16 cellular contexts compared by ENCODE assay signal in genomic region chr13:83024955-83025594, GRCh38.
DNase-seq lines count a peak whose midpoint lies in the region; ATAC-seq and TF ChIP-seq lines count a peak whose summit lies in the region.
"Had no signal": no experiment of that assay in that cellular context is flagged by ENCODE, and none has a peak within 500 bp of the region (broad histone marks: within the 10 kb centered on the region; RNA-seq: fewer than 3 reads in every experiment).

No MANE protein-coding gene starts in this region.

- H2BK15ac ChIP-seq in mesenchymal stem cell (ENCODE audit: low read depth, poor library complexity, severe bottlenecking): no peak overlapping the region

- H3K36me3 ChIP-seq in PC-3 (ENCODE audit: low read depth, low read length): no peaks in the 10 kb centered on the region
- no peaks in the 10 kb centered on the region for H3K36me3 ChIP-seq in mesenchymal stem cell (ENCODE audit: control insufficient read depth in 1 of 2, insufficient read depth in 2 of 2, low read depth in 1 of 2, low read length in 2 of 2)

- no peaks in the 10 kb centered on the region for H4K20me1 ChIP-seq in PC-3 (ENCODE audit: low read length)

- H3K9me2 ChIP-seq in PC-3 (replicated peaks; ENCODE audit: low read length): no peaks in the 10 kb centered on the region

- H2AK5ac ChIP-seq in mesenchymal stem cell (ENCODE audit: low read length, severe bottlenecking): no peak overlapping the region

- POLR2A ChIA-PET in PC-3 (lab: Charles Lee; ENCODE audit: unreplicated experiment): no interaction called here

- ATAC-seq in PC-3 (peak; percentile 46; the same call in 1 of the 2 replicates), esophagus mucosa (no peak), GM19455 (IDR thresholded peaks at IDR 0.05; ENCODE audit: unreplicated experiment) (no peak)

- 100% methylated on average over 1 of the region's 1 CpG for WGBS in mesenchymal stem cell

- no peak overlapping the region for H3K14ac ChIP-seq in mesenchymal stem cell (ENCODE audit: low read length in 2 of 2)

- H3K79me2 ChIP-seq in PC-3 (ENCODE audit: low read length): no peaks in the 10 kb centered on the region

- H3K9ac ChIP-seq in PC-3 (ENCODE audit: low read length) (no peak overlapping the region), mesenchymal stem cell (ENCODE audit: low read length) (no peak overlapping the region)

- no peaks in the 10 kb centered on the region for H3K27me3 ChIP-seq in PC-3 (ENCODE audit: low read length)
- H3K27me3 ChIP-seq in mesenchymal stem cell (ENCODE audit: control insufficient read depth in 1 of 2, insufficient read depth in 1 of 2, low read length in 2 of 2): no peaks in the 10 kb centered on the region

- no peaks in the 10 kb centered on the region for H3K9me3 ChIP-seq in PC-3 (ENCODE audit: low read length)
- H3K9me3 ChIP-seq in mesenchymal stem cell (ENCODE audit: control insufficient read depth, low read length): peaks cover 4% of the 10 kb centered on the region

- no peak overlapping the region for H3K4ac ChIP-seq in mesenchymal stem cell (ENCODE audit: low read depth in 1 of 2, low read length in 2 of 2)

- H3K4me2 ChIP-seq in PC-3 (ENCODE audit: low read length) (no peak overlapping the region), mesenchymal stem cell (ENCODE audit: low read length, poor library complexity, severe bottlenecking) (no peak overlapping the region)

- H2BK5ac ChIP-seq in mesenchymal stem cell (ENCODE audit: low read depth, low read length, poor library complexity, severe bottlenecking): no peak overlapping the region

- H3K4me1 ChIP-seq in PC-3 (ENCODE audit: insufficient read depth, low read length) (no peaks in the 10 kb centered on the region), mesenchymal stem cell (ENCODE audit: control insufficient read depth, insufficient read depth, low read depth, low read length) (no peaks in the 10 kb centered on the region)

- no TSS peak for BruUV-seq in PC-3 (replicated peaks; lab: Mats Ljungman, UMichigan)

- H3K79me1 ChIP-seq in mesenchymal stem cell (replicated peaks; ENCODE audit: low read length, poor library complexity, severe bottlenecking): no peaks in the 10 kb centered on the region

- no peak overlapping the region for H3K4me3 ChIP-seq in PC-3 (ENCODE audit: low read length)
- H3K4me3 ChIP-seq in fibroblast of pulmonary artery (replicated peaks; ENCODE audit: low read depth, low read length): no peak overlapping the region
- no peak overlapping the region for H3K4me3 ChIP-seq in mesenchymal stem cell (ENCODE audit: insufficient read depth in 1 of 2, low read depth in 1 of 2, low read length in 2 of 2)

- no peak overlapping the region for H3K27ac ChIP-seq in PC-3 (ENCODE audit: low read length)
- no peak overlapping the region for H3K27ac ChIP-seq in mesenchymal stem cell (ENCODE audit: low read length, poor library complexity, severe bottlenecking)

- peak overlapping the region in 1 of 2 experiments; percentile 70 for H3K18ac ChIP-seq in mesenchymal stem cell (ENCODE audit: low read depth in 1 of 2, low read length in 2 of 2)

- intact Hi-C loops in PC-3 (cut with micrococcal nuclease): no loop called here

- peak overlapping the region; percentile 1 to 39 for H2BK12ac ChIP-seq in mesenchymal stem cell (ENCODE audit: low read length in 2 of 2)

- H3F3A ChIP-seq in PC-3 (ENCODE audit: low read length, unreplicated experiment): no peaks in the 10 kb centered on the region

- H2AFZ ChIP-seq in PC-3 (ENCODE audit: low read length) (no peak overlapping the region), mesenchymal stem cell (ENCODE audit: low read depth, low read length) (no peak overlapping the region)

- TF ChIP-seq CTCF in PC-3 (conservative IDR thresholded peaks at IDR 0.05; ENCODE audit: low read depth, low read length) (no peak), fibroblast of pulmonary artery (IDR thresholded peaks at IDR 0.05; ENCODE audit: low read length, missing control alignments) (no peak)

- peak overlapping the region; percentile 41 for H4K8ac ChIP-seq in mesenchymal stem cell (ENCODE audit: low read length)

- H4K91ac ChIP-seq in mesenchymal stem cell (ENCODE audit: low read length): peak overlapping the region; percentile 39

- H3K23ac ChIP-seq in mesenchymal stem cell (ENCODE audit: low read length in 2 of 2): no peak overlapping the region

- CTCF ChIA-PET in PC-3 (lab: Charles Lee): no interaction called here

- DNase-seq in ELF-1 (ENCODE audit: low read depth, low spot score): peak; percentile 1
- no peak for DNase-seq in PC-3
- peak; percentile 11 for DNase-seq in fibroblast of pulmonary artery (ENCODE audit: low read depth)
- peak; percentile 22 for DNase-seq in mesenchymal stem cell
- no peak for DNase-seq in T-helper 9 cell
- no peak for DNase-seq in DMS53 treated with DMSO at 0.1 percent for 48 hours (lab: John Stamatoyannopoulos, UW; ENCODE audit: unreplicated experiment)
- DNase-seq: COR-L47; DMS153; HCEC 1CT; Kasumi-1; NCI-H187; NCI-H446; NK-92 treated with Interleukin-12 subunit alpha and Interleukin-12 subunit beta, amount 100 ng/mL, for 24 hours; RPMI8226 had no signal

- no peak overlapping the region for H2BK120ac ChIP-seq in mesenchymal stem cell (ENCODE audit: low read depth, low read length)

Comparison
In these comparisons a context has a peak if more than half of its experiments do, and no peak if none do; other contexts are left out.
1. DNase-seq: peak in ELF-1 (single experiment), fibroblast of pulmonary artery (single experiment) and mesenchymal stem cell (single experiment); none in PC-3 (single experiment), T-helper 9 cell (single experiment) and DMS53 treated with DMSO at 0.1 percent for 48 hours (single experiment).